Comparison of ENCODE assay signal across 26 cellular contexts in the genomic region with DNA sequence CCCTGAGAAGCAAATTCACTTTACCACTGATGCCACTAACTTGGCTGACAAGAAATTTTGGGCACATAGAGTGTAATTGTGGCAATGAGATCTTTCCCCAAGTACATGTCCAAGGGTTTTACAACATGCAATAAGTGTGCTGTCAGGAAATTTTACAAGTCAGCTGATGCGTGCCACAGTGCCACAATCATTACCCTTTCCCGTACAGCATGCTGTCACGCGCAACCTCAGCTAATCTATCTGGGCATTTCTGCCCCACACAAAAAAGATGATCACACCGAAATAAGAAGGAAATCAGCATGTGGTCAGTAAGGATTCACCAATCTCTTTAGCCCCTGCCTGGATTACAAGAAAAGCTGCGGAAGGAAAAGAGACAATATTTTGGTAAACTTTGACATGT.
"Had no signal": no experiment of that assay in that cellular context is flagged by ENCODE, and none has a peak within 500 bp of the region (broad histone marks: within the 10 kb centered on the region; RNA-seq: fewer than 3 reads in every experiment).

No MANE protein-coding gene starts in this region.

- H3K36me3 Mint-ChIP-seq: activated naive CD8-positive, alpha-beta T cell; IgD-negative memory B cell had no signal

- H3K4me1 Mint-ChIP-seq: activated B cell treated with CpG ODN at 0.5 μM for 24 hours, IgD-negative memory B cell had no signal

- ATAC-seq: Panc1 had no signal

- H3K27me3 ChIP-seq: SJCRH30 had no signal

- H3K4me1 ChIP-seq: SJCRH30 had no signal

- H3K27ac ChIP-seq: RWPE1, SJCRH30 had no signal

- H3K27ac Mint-ChIP-seq: activated B cell treated with CpG ODN at 0.5 μM for 24 hours; activated CD4-positive, alpha-beta T cell treated with anti-CD3 and anti-CD28 coated beads, Interleukin-2, amount 10 ng/mL, durations not matched to agents 24 days and 14 days; activated naive CD4-positive, alpha-beta T cell treated with anti-CD3 and anti-CD28 coated beads for 36 hours; activated naive CD8-positive, alpha-beta T cell; activated T-helper 17 cell treated with anti-CD3 and anti-CD28 coated beads, Interleukin-2, amount 50 U/mL, for 72 hours; IgD-negative memory B cell; T-helper 1 cell treated with Interleukin-12 subunit alpha and Interleukin-12 subunit beta and Interleukin-4 antibody, amounts not matched to agents 30 μg/mL and 1 μg/mL, for 36 hours had no signal

- H3K27me3 Mint-ChIP-seq: activated naive CD8-positive, alpha-beta T cell had no signal

- H3K4me3 ChIP-seq: SJCRH30 had no signal

- H3K4me3 Mint-ChIP-seq: activated B cell treated with CpG ODN at 0.5 μM for 24 hours; activated CD4-positive, alpha-beta T cell treated with anti-CD3 and anti-CD28 coated beads, Interleukin-2, amount 10 ng/mL, durations not matched to agents 24 days and 14 days; activated naive CD4-positive, alpha-beta T cell treated with anti-CD3 and anti-CD28 coated beads for 36 hours; activated naive CD8-positive, alpha-beta T cell; activated T-helper 17 cell treated with anti-CD3 and anti-CD28 coated beads, Interleukin-2, amount 50 U/mL, for 72 hours; IgD-negative memory B cell; T-helper 1 cell treated with Interleukin-12 subunit alpha and Interleukin-12 subunit beta and Interleukin-4 antibody, amounts not matched to agents 30 μg/mL and 1 μg/mL, for 36 hours had no signal

- H3K36me3 ChIP-seq: SJCRH30 had no signal

- DNase-seq: activated B cell treated with CpG ODN at 0.5 μM for 24 hours; activated CD4-positive, alpha-beta T cell treated with anti-CD3 and anti-CD28 coated beads for 1 hour; activated CD4-positive, alpha-beta T cell treated with anti-CD3 and anti-CD28 coated beads, Interleukin-2, amount 10 ng/mL, durations not matched to agents 24 days and 14 days; activated CD4-positive, alpha-beta T cell treated with anti-CD3 and anti-CD28 coated beads, Interleukin-2, amount 50 U/mL, for 48 hours; activated gamma-delta T cell; activated naive CD4-positive, alpha-beta T cell treated with anti-CD3 and anti-CD28 coated beads for 36 hours; activated T-cell treated with anti-CD3 and anti-CD28 coated beads for 4 hours; activated T-cell treated with anti-CD3 and anti-CD28 coated beads, Interleukin-2, amount 50 U/mL, for 48 hours; KG1; NCI-H1092; NCI-H1417; NCI-H1930; NCI-H345; NCI-H510A treated with DMSO at 0.1 percent for 48 hours; NCI-H69; NK-92 treated with Interleukin-12 subunit alpha and Interleukin-12 subunit beta, amount 100 ng/mL, for 24 hours; OCI-M1; Right ventricle myocardium superior; SJCRH30; T-helper 9 cell had no signal

- H3K9me3 ChIP-seq: SJCRH30 had no signal
